In genomic region chr17:39640493-39641118, GRCh38 we compare ENCODE assay signal across 1 cellular context.
TF ChIP-seq lines count a peak whose summit lies in the region.

No MANE protein-coding gene starts in this region.

TF ChIP-seq in HEK293T, 16 proteins besides CTCF, POLR2A, EP300 and RAD21:
- TF ChIP-seq ARNT (IDR thresholded peaks at IDR 0.05), result no peak
- TF ChIP-seq NFRKB (IDR thresholded peaks at IDR 0.05), result no peak
- TF ChIP-seq FOXK2 (IDR thresholded peaks at IDR 0.05), result no peak
- no peak for TF ChIP-seq ZNF384 (IDR thresholded peaks at IDR 0.05)
- TF ChIP-seq BHLHE40 (IDR thresholded peaks at IDR 0.05; ENCODE audit: borderline replicate concordance), result no peak
- TF ChIP-seq TARDBP (IDR thresholded peaks at IDR 0.05), result no peak
- TF ChIP-seq HDGF (IDR thresholded peaks at IDR 0.05; ENCODE audit: borderline replicate concordance), result no peak
- no peak for TF ChIP-seq SP1 (IDR thresholded peaks at IDR 0.05)
- no peak for TF ChIP-seq CTBP1 (IDR thresholded peaks at IDR 0.05; ENCODE audit: borderline replicate concordance)
- no peak for TF ChIP-seq LEF1 (IDR thresholded peaks at IDR 0.05; ENCODE audit: borderline replicate concordance)
- TF ChIP-seq SUZ12 (IDR thresholded peaks at IDR 0.05), result no peak
- TF ChIP-seq FOXM1 (IDR thresholded peaks at IDR 0.05; ENCODE audit: borderline replicate concordance), result no peak
- TF ChIP-seq ELF4 (IDR thresholded peaks at IDR 0.05), result no peak
- TF ChIP-seq PKNOX1 (IDR thresholded peaks at IDR 0.05), result no peak
- no peak for TF ChIP-seq FOXA1 (IDR thresholded peaks at IDR 0.05)
